ENCODE assay signal across 13 cellular contexts in the genomic region with DNA sequence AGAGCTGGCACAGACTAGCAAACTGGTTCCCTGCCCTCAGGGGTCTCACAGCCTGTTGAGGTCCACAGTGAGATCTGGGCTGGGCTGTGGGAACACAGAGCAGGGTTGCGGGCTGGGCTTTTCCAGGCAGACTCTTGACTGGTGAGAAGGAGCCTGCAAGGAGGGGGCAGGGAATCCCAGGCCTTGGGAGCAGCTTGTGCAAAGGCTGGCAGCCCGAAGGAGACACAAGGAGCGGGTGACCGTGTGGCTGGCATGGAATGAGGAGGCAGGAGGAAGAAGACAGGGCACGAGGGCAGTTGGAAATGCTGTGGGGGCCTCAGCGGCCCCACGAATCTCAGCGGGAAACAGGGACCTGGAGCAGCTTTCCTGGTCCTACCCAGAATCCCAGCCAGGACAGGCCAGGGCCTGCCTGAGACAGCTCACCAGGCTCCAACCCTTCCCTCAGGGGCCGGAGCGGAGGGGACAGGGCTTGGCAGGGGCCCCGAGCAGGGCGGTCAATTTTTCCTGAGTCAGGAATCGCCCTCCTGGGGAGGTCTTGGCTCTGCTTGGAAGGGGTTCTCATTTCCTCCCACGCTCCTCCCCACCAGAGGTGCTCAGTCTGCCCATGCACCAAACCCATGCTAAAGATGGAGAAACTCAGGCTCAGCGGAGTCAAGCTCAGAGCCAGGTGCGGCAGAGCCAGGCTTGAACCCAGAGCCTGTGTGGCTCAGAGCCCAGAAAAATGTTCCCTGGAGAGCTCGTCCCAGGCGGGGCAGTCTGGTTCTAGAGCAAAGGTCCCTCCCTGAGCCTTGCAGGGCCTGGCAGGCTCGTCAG. TPM values are rescaled to one million over a fixed set of nuclear protein-coding genes. Genes with fewer than 3 reads are reported as not detected.
DNase-seq lines count a peak whose midpoint lies in the region; ATAC-seq and TF ChIP-seq lines count a peak whose summit lies in the region.
"Had no signal": no experiment of that assay in that cellular context is flagged by ENCODE, and none has a peak within 500 bp of the region (broad histone marks: within the 10 kb centered on the region; RNA-seq: fewer than 3 reads in every experiment).

No MANE protein-coding gene starts in this region.

- no peaks in the 10 kb centered on the region for H3K27me3 ChIP-seq in BLaER1
- no peaks in the 10 kb centered on the region for H3K27me3 ChIP-seq in esophagus (ENCODE audit: control insufficient read depth in 1 of 2, insufficient read depth in 2 of 2, low read length in 2 of 2)
- no peaks in the 10 kb centered on the region for H3K27me3 ChIP-seq in uterus
- no peaks in the 10 kb centered on the region for H3K27me3 ChIP-seq in Karpas-422 (ENCODE audit: low read length)

- no peak overlapping the region for H3K4me3 Mint-ChIP-seq in T-helper 17 cell
- H3K4me3 Mint-ChIP-seq: activated naive CD8-positive, alpha-beta T cell had no signal

- DNase-seq in NCI-H446 treated with DMSO at 0.1 percent for 48 hours (lab: John Stamatoyannopoulos, UW) (peak; percentile 59), medulla oblongata (ENCODE audit: extremely low spot score) (peak; percentile 57), uterus (no peak), activated gamma-delta T cell treated with Interleukin-2 at 50 U/mL for 16 hours (no peak), Karpas-422 (no peak), T-helper 17 cell (no peak)
- DNase-seq: ACHN, cortex of kidney, left cardiac atrium, SIG-M5 had no signal

- H3K9ac ChIP-seq in BLaER1 (no peak overlapping the region), Karpas-422 (ENCODE audit: low read length) (no peak overlapping the region)

- no peak overlapping the region for H2AFZ ChIP-seq in Karpas-422 (ENCODE audit: low read length)

- ATAC-seq in T-helper 17 cell, result no peak

- H4K20me1 ChIP-seq in BLaER1 (no peaks in the 10 kb centered on the region), Karpas-422 (ENCODE audit: insufficient read depth, low read depth, low read length) (no peaks in the 10 kb centered on the region)

- H3K27ac Mint-ChIP-seq in T-helper 17 cell, result no peak overlapping the region
- H3K27ac Mint-ChIP-seq: activated naive CD8-positive, alpha-beta T cell had no signal

- H3K4me2 ChIP-seq in BLaER1 (peak overlapping the region; percentile 47), Karpas-422 (ENCODE audit: low read depth, low read length, poor library complexity, severe bottlenecking) (no peak overlapping the region)

- TF ChIP-seq CTCF in uterus (IDR thresholded peaks at IDR 0.05), result no peak

- TF ChIP-seq POLR2A in uterus (IDR thresholded peaks at IDR 0.05), result no peak

- H3K79me2 ChIP-seq in Karpas-422 (ENCODE audit: low read length), result no peaks in the 10 kb centered on the region

- H3K9me3 ChIP-seq in BLaER1 (no peaks in the 10 kb centered on the region), esophagus (ENCODE audit: control insufficient read depth in 2 of 2, insufficient read depth in 1 of 2, low read depth in 1 of 2, low read length in 1 of 2) (no peaks in the 10 kb centered on the region), uterus (no peaks in the 10 kb centered on the region), Karpas-422 (ENCODE audit: low read length) (no peaks in the 10 kb centered on the region), T-helper 17 cell (ENCODE audit: control insufficient read depth, low read length, poor library complexity, severe bottlenecking) (no peaks in the 10 kb centered on the region)

- H3K36me3 ChIP-seq in BLaER1 (no peaks in the 10 kb centered on the region), esophagus (ENCODE audit: control insufficient read depth in 2 of 2, insufficient read depth in 2 of 2, low read length in 1 of 2) (no peaks in the 10 kb centered on the region), uterus (no peaks in the 10 kb centered on the region), Karpas-422 (ENCODE audit: insufficient read depth, low read length) (no peaks in the 10 kb centered on the region)

- H3K4me1 Mint-ChIP-seq in T-helper 17 cell, result peaks cover 11% of the 10 kb centered on the region

- intact Hi-C loops in uterus (cut with DNase I; ENCODE audit: low total_unique reads), result loop anchor here (10.0 kb wide), 1 partner anchor 56 kb away; no protein-coding TSS in a partner anchor

- H3K4me1 ChIP-seq in BLaER1 (peaks cover 78% of the 10 kb centered on the region), esophagus (ENCODE audit: control insufficient read depth in 2 of 2, insufficient read depth in 2 of 2, low read length in 1 of 2) (peaks cover 5 to 8% of the 10 kb centered on the region in 2 donors), uterus (no peaks in the 10 kb centered on the region), Karpas-422 (ENCODE audit: low read length) (no peaks in the 10 kb centered on the region)

- H3K4me3 ChIP-seq in BLaER1 (no peak overlapping the region), esophagus (ENCODE audit: low read depth in 1 of 2, low read length in 2 of 2) (no peak overlapping the region), uterus (no peak overlapping the region), Karpas-422 (ENCODE audit: low read length) (no peak overlapping the region)

- no peaks in the 10 kb centered on the region for H3K27me3 Mint-ChIP-seq in T-helper 17 cell
- H3K27me3 Mint-ChIP-seq: activated naive CD8-positive, alpha-beta T cell had no signal

- H3K9me2 ChIP-seq in Karpas-422 (replicated peaks; ENCODE audit: insufficient read depth, low read length), result no peaks in the 10 kb centered on the region

- no peaks in the 10 kb centered on the region for H3K36me3 Mint-ChIP-seq in T-helper 17 cell (ENCODE audit: low read depth)
- H3K36me3 Mint-ChIP-seq: activated naive CD8-positive, alpha-beta T cell had no signal

- WGBS in esophagus, 2 donors, result 42 to 53% methylated on average over 19 of the region's 19 CpGs

- peak overlapping the region; percentile 13; the same call in 1 of the 2 replicates for H3K27ac ChIP-seq in BLaER1
- H3K27ac ChIP-seq in esophagus (ENCODE audit: low read depth in 2 of 2, low read length in 1 of 2), result peak overlapping the region; percentile 79 to 85
- no peak overlapping the region for H3K27ac ChIP-seq in uterus
- no peak overlapping the region for H3K27ac ChIP-seq in Karpas-422 (ENCODE audit: low read length)

RNA-seq across cellular contexts. Expression of gene SNN, which starts 9.2 kb away (rescaled TPM):
- 10 to 100 TPM in 1 of 2 donors, 1 to 10 TPM in 1; 8.7 to 11.7 TPM for polyA plus RNA-seq in esophagus
- total RNA-seq in uterus (10 to 100 TPM in 3 of 4 donors, 1 to 10 TPM in 1; 4.1 to 30.1 (median 23.0) TPM), T-helper 17 cell (10 to 100 TPM; 27.8 to 89.7 TPM)
- total RNA-seq in Karpas-422 (2014; rRNA removed; shearing (Covaris generic); ENCODE audit: low replicate concordance), result 27.4 and 34.2 TPM in 2 replicates

Comparison
In these comparisons a context has a peak if more than half of its experiments do, and no peak if none do; other contexts are left out.
1. H3K27ac ChIP-seq: peak in BLaER1 (single experiment) and esophagus (2 of 2); none in uterus (0 of 2) and Karpas-422 (single experiment).
2. DNase-seq: peak in NCI-H446 treated with DMSO at 0.1 percent for 48 hours (single experiment) and medulla oblongata (single experiment); none in uterus (0 of 2), activated gamma-delta T cell treated with Interleukin-2 at 50 U/mL for 16 hours (single experiment), Karpas-422 (single experiment) and T-helper 17 cell (0 of 3).